Comparison of ENCODE assay signal across 9 cellular contexts in the genomic region with DNA sequence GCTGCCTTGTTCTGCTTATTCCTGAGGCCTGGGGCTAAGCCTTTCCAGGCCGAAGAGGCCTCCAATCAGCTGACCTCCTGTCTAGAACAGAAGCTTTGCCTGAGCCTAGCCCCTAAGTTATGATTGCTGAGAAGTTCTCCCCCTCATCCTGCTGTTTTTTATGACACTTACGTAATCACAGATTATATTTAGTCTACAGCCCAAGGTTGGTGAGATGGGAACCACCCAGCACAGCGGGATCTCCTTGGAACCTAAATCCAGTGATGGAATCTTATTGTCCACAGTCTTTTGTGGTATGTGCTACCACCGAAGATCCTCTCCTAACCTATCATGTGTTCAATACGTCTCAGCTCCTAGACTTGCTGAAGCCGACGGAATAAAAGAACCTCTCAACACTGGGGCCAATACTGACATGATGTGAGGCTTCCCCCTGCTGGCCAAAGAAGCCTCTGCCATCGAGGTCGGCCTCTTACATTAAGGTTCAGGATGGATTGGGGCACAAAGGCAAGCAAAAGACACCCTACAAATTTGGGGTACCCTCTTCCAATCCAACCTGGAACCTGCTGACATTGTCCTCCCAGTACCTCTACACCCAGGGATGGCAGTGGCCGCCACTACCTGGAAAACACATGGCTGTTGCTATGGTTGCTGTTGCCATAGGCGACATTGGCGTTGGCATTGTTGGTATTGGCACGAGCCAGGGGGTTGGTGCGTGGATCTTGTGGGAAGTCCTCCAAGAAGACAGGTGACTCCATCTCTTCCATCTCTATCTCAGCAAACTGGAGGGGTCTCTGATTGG. TPM values are rescaled to one million over a fixed set of nuclear protein-coding genes. Genes with fewer than 3 reads are reported as not detected.
DNase-seq lines count a peak whose midpoint lies in the region; ATAC-seq and TF ChIP-seq lines count a peak whose summit lies in the region.
"Had no signal": no experiment of that assay in that cellular context is flagged by ENCODE, and none has a peak within 500 bp of the region (broad histone marks: within the 10 kb centered on the region; RNA-seq: fewer than 3 reads in every experiment).

No MANE protein-coding gene starts in this region.

- in situ Hi-C loops in astrocyte of the cerebellum (cut with HindIII; ENCODE audit: low sequenced_read_pairs): loop anchor here (10.0 kb wide), 1 partner anchor 78 kb away; no protein-coding TSS in a partner anchor

- H2BK20ac ChIP-seq in H9 (ENCODE audit: low read depth, low read length, poor library complexity, severe bottlenecking): no peak overlapping the region

- no peaks in the 10 kb centered on the region for H3K79me1 ChIP-seq in H9 (ENCODE audit: insufficient read depth, low read depth, low read length, poor library complexity, severe bottlenecking)

- H3K9me3 ChIP-seq in H9 (ENCODE audit: control insufficient read depth, low read depth, low read length) (no peaks in the 10 kb centered on the region), hepatocyte (ENCODE audit: low read depth) (no peaks in the 10 kb centered on the region), smooth muscle cell (replicated peaks; ENCODE audit: low read depth) (no peaks in the 10 kb centered on the region)

- H3K27ac Mint-ChIP-seq in H9: no peak overlapping the region
- H3K27ac Mint-ChIP-seq: activated naive CD8-positive, alpha-beta T cell had no signal

- H4K20me1 ChIP-seq in H9 (ENCODE audit: control insufficient read depth, insufficient read depth, insufficient read length) (no peaks in the 10 kb centered on the region), hepatocyte (ENCODE audit: insufficient read depth, poor library complexity, severe bottlenecking) (no peaks in the 10 kb centered on the region), smooth muscle cell (ENCODE audit: low read depth) (no peaks in the 10 kb centered on the region)

- H2AK5ac ChIP-seq in H9 (ENCODE audit: insufficient read length, low read length): no peak overlapping the region

- H3K4me3 ChIP-seq in astrocyte of the cerebellum (ENCODE audit: low read depth, low read length): no peak overlapping the region
- no peak overlapping the region for H3K4me3 ChIP-seq in hepatocyte
- H3K4me3 ChIP-seq in smooth muscle cell: no peak overlapping the region

- H3K9ac ChIP-seq in H9 (ENCODE audit: extremely low read depth, insufficient read length, low read length) (no peak overlapping the region), smooth muscle cell (ENCODE audit: low read depth) (no peak overlapping the region)

- WGBS in H9 (ENCODE audit: extremely low coverage, insufficient read length, low lambda C conversion rate): no CpG with 5 or more reads among the region's 14 CpGs
- WGBS in hepatocyte (ENCODE audit: low lambda C conversion rate, missing lambda C conversion rate): 38% methylated on average over 14 of the region's 14 CpGs
- WGBS in smooth muscle cell (ENCODE audit: low lambda C conversion rate): 35% methylated on average over 14 of the region's 14 CpGs

- no peak overlapping the region for H3K23ac ChIP-seq in H9 (ENCODE audit: insufficient read length, low read depth, low read length)

- peaks cover 0 to 2% of the 10 kb centered on the region in 2 experiments; a peak in 1 of 4 replicates for H3K4me1 Mint-ChIP-seq in H9

- H3K4me2 ChIP-seq in H9 (ENCODE audit: insufficient read depth, insufficient read length, low read length): no peak overlapping the region
- H3K4me2 ChIP-seq in hepatocyte: peak overlapping the region; percentile 46
- H3K4me2 ChIP-seq in smooth muscle cell: peak overlapping the region; percentile 72

- H3K27ac ChIP-seq in H9 (ENCODE audit: insufficient read length, low read depth, low read length): no peak overlapping the region
- H3K27ac ChIP-seq in hepatocyte: no peak overlapping the region
- no peak overlapping the region for H3K27ac ChIP-seq in smooth muscle cell (ENCODE audit: low read depth)

- no peak overlapping the region for H4K91ac ChIP-seq in H9 (ENCODE audit: insufficient read length, low read depth, low read length)

- H3K27me3 Mint-ChIP-seq in H9 (ENCODE audit: low read depth): peaks cover 2% of the 10 kb centered on the region
- H3K27me3 Mint-ChIP-seq: activated naive CD8-positive, alpha-beta T cell had no signal

- no peak overlapping the region for H3K4ac ChIP-seq in H9 (ENCODE audit: low read depth, low read length)

- no peak overlapping the region for H2BK15ac ChIP-seq in H9 (ENCODE audit: low read depth, low read length)

- TF ChIP-seq CTCF in H9 (conservative IDR thresholded peaks at IDR 0.05) (peak; percentile 92), astrocyte of the cerebellum (IDR thresholded peaks at IDR 0.05; ENCODE audit: low read depth, low read length, missing control alignments) (peak; percentile 93), hepatocyte (IDR thresholded peaks at IDR 0.05; ENCODE audit: poor library complexity) (peak; percentile 87), smooth muscle cell (IDR thresholded peaks at IDR 0.05; ENCODE audit: borderline replicate concordance, insufficient read depth, poor library complexity, severe bottlenecking) (peak; percentile 84)

- H3K36me3 ChIP-seq in hepatocyte (replicated peaks; ENCODE audit: insufficient read depth, low read depth) (no peaks in the 10 kb centered on the region), smooth muscle cell (ENCODE audit: low read depth) (no peaks in the 10 kb centered on the region)

- no peaks in the 10 kb centered on the region for H3K9me3 Mint-ChIP-seq in H9

- H3F3A ChIP-seq in smooth muscle cell (ENCODE audit: low read depth): no peaks in the 10 kb centered on the region

- no peak overlapping the region for H3T11ph ChIP-seq in H9 (ENCODE audit: low read length)

- no peaks in the 10 kb centered on the region for H3K9me2 ChIP-seq in hepatocyte (replicated peaks; ENCODE audit: insufficient read depth)

- no peak overlapping the region for H3K14ac ChIP-seq in H9 (ENCODE audit: insufficient read depth, low read length)

- ATAC-seq in GM18868 (IDR thresholded peaks at IDR 0.05; ENCODE audit: unreplicated experiment): no peak

- H2BK12ac ChIP-seq in H9 (ENCODE audit: insufficient read length, low read depth, low read length): no peak overlapping the region

- H3K27me3 ChIP-seq in H9 (ENCODE audit: insufficient read depth, low read length): no peaks in the 10 kb centered on the region
- H3K27me3 ChIP-seq in hepatocyte: no peaks in the 10 kb centered on the region
- H3K27me3 ChIP-seq in smooth muscle cell (ENCODE audit: low read depth): peaks cover under 1% of the 10 kb centered on the region

- no peak overlapping the region for H2AFZ ChIP-seq in H9 (ENCODE audit: low read length)
- no peak overlapping the region for H2AFZ ChIP-seq in hepatocyte
- peak overlapping the region; percentile 79 for H2AFZ ChIP-seq in smooth muscle cell (ENCODE audit: low read depth)

- H4K8ac ChIP-seq in H9 (replicated peaks; ENCODE audit: insufficient read length, low read depth, low read length): no peak overlapping the region

- DNase-seq in DMS153 treated with DMSO at 0.1 percent for 48 hours (lab: John Stamatoyannopoulos, UW; ENCODE audit: unreplicated experiment) (peak; percentile 88), H9 (peak; percentile 69), NCI-H1417 treated with DMSO at 0.1 percent for 48 hours (lab: John Stamatoyannopoulos, UW) (peak; percentile 39), T-helper 22 cell (ENCODE audit: low read depth) (peak; percentile 37), astrocyte of the cerebellum (ENCODE audit: low read depth) (peak; percentile 53), hepatocyte (ENCODE audit: low spot score) (peak; percentile 79), smooth muscle cell (lab: John Stamatoyannopoulos, UW; ENCODE audit: unreplicated experiment) (peak; percentile 10)

- no peak overlapping the region for H2BK120ac ChIP-seq in H9 (ENCODE audit: low read depth, low read length, poor library complexity, severe bottlenecking)

- H3K36me3 Mint-ChIP-seq in H9 (ENCODE audit: insufficient read depth in 1 of 3, low read depth in 3 of 3): no peaks in the 10 kb centered on the region
- H3K36me3 Mint-ChIP-seq: activated naive CD8-positive, alpha-beta T cell had no signal

- no peak overlapping the region; a peak in 1 of 5 replicates for H3K4me3 Mint-ChIP-seq in H9
- H3K4me3 Mint-ChIP-seq: activated naive CD8-positive, alpha-beta T cell had no signal

- no peaks in the 10 kb centered on the region for H3K79me2 ChIP-seq in H9 (ENCODE audit: insufficient read depth, low read length)
- H3K79me2 ChIP-seq in hepatocyte: no peaks in the 10 kb centered on the region
- no peaks in the 10 kb centered on the region for H3K79me2 ChIP-seq in smooth muscle cell (ENCODE audit: low read depth)

- H3K23me2 ChIP-seq in H9 (ENCODE audit: insufficient read length, low read depth, low read length, poor library complexity, severe bottlenecking): no peaks in the 10 kb centered on the region

- H3K56ac ChIP-seq in H9 (ENCODE audit: insufficient read length, low read depth, low read length): no peak overlapping the region

- no peak overlapping the region for H2BK5ac ChIP-seq in H9 (ENCODE audit: insufficient read length, low read length)

- H3K4me1 ChIP-seq in H9 (ENCODE audit: insufficient read depth, low read length) (no peaks in the 10 kb centered on the region), hepatocyte (ENCODE audit: insufficient read depth) (no peaks in the 10 kb centered on the region), smooth muscle cell (ENCODE audit: low read depth) (peaks cover 4% of the 10 kb centered on the region)

- no peak overlapping the region for H4K5ac ChIP-seq in H9 (ENCODE audit: insufficient read length, low read depth, low read length)

- no peak overlapping the region for H3K18ac ChIP-seq in H9 (ENCODE audit: insufficient read length, low read depth, low read length)

RNA-seq across cellular contexts. Expression of a gene that starts 19.3 kb away (rescaled TPM):
- 7.0 and 7.5 TPM in 2 replicates for total RNA-seq in H9 (2021)
- 0.60 and 1.3 TPM in 2 replicates for total RNA-seq in hepatocyte
- polyA plus RNA-seq in hepatocyte: 0.18 and 0.19 TPM in 2 replicates
- 1.9 and 3.4 TPM in 2 replicates for total RNA-seq in smooth muscle cell
- 1.0 and 1.2 TPM in 2 replicates for polyA plus RNA-seq in smooth muscle cell

Comparison
In these comparisons a context has a peak if more than half of its experiments do, and no peak if none do; other contexts are left out.
1. DNase-seq: peak in every context shown above with its lines; median percentile 88 in DMS153 treated with DMSO at 0.1 percent for 48 hours; 79 in hepatocyte; 69 in H9; 53 in astrocyte of the cerebellum; 39 in NCI-H1417 treated with DMSO at 0.1 percent for 48 hours; 37 in T-helper 22 cell; 10 in smooth muscle cell.